ENCODE assay signal across 8 cellular contexts in genomic region chr12:110100315-110100970, GRCh38. TPM values are rescaled to one million over a fixed set of nuclear protein-coding genes. Genes with fewer than 3 reads are reported as not detected.
DNase-seq lines count a peak whose midpoint lies in the region; ATAC-seq and TF ChIP-seq lines count a peak whose summit lies in the region.

No MANE protein-coding gene starts in this region.

- no peak for TF ChIP-seq EP300 in gastroesophageal sphincter (IDR thresholded peaks at IDR 0.05)

- H3K4me3 ChIP-seq in gastroesophageal sphincter (no peak overlapping the region), parathyroid adenoma (ENCODE audit: low read depth, low read length) (no peak overlapping the region)

- H3K27me3 ChIP-seq in gastroesophageal sphincter (no peaks in the 10 kb centered on the region), parathyroid adenoma (ENCODE audit: control insufficient read depth, insufficient read depth, low read length) (no peaks in the 10 kb centered on the region)

- H3K9me3 ChIP-seq in gastroesophageal sphincter (no peaks in the 10 kb centered on the region), parathyroid adenoma (ENCODE audit: control insufficient read depth, low read length) (no peaks in the 10 kb centered on the region)

- H3K36me3 ChIP-seq in gastroesophageal sphincter: no peaks in the 10 kb centered on the region
- H3K36me3 ChIP-seq in parathyroid adenoma (ENCODE audit: control insufficient read depth, insufficient read depth, low read length): no peaks in the 10 kb centered on the region

- peaks cover 0 to 50% (median 4%) of the 10 kb centered on the region in 3 donors for H3K4me1 ChIP-seq in gastroesophageal sphincter
- H3K4me1 ChIP-seq in parathyroid adenoma: no peaks in the 10 kb centered on the region

- no peaks in the 10 kb centered on the region for H3K79me2 ChIP-seq in parathyroid adenoma

- no peak for TF ChIP-seq POLR2A in gastroesophageal sphincter (IDR thresholded peaks at IDR 0.05)

- peak; percentile 75 for DNase-seq in GM03348 (ENCODE audit: low spot score)
- DNase-seq in H4 (ENCODE audit: low spot score): peak; percentile 69
- peak; percentile 77 for DNase-seq in LoVo (ENCODE audit: low spot score)
- peak; percentile 94 for DNase-seq in SIG-M5 (lab: John Stamatoyannopoulos, UW)
- DNase-seq in activated gamma-delta T cell treated with anti-CD3 and anti-CD28 coated beads, Interleukin-2, amount 50 U/mL, for 16 hours (ENCODE audit: low read depth): peak; percentile 34
- peak; percentile 65 for DNase-seq in ureter (ENCODE audit: low spot score)

- H3K27ac ChIP-seq in gastroesophageal sphincter (peak overlapping the region in 3 of 4 donors; percentile 35 to 74 (median 72)), parathyroid adenoma (no peak overlapping the region)

- H2AFZ ChIP-seq in parathyroid adenoma: peak overlapping the region; percentile 52

- no peak overlapping the region for H3K9ac ChIP-seq in parathyroid adenoma

- no peak overlapping the region for H3K4me2 ChIP-seq in parathyroid adenoma (ENCODE audit: low read length)

- ATAC-seq in gastroesophageal sphincter: peak; percentile 59

- WGBS in gastroesophageal sphincter (ENCODE audit: low coverage in 1 of 2), 2 donors: 13 to 53% methylated on average over 4 to 8 of the region's 8 CpGs

- TF ChIP-seq CTCF in gastroesophageal sphincter (IDR thresholded peaks at IDR 0.05) (peak; percentile 85 to 98 (median 91)), parathyroid adenoma (IDR thresholded peaks at IDR 0.05) (peak; percentile 94)

RNA-seq across cellular contexts. Expression of gene IFT81, which starts 23.7 kb away (rescaled TPM):
- 11.0 and 16.5 TPM in 2 replicates for total RNA-seq in H4 (2014; rRNA removed; shearing (Covaris generic))
- total RNA-seq in gastroesophageal sphincter (10 to 100 TPM; 16.0 to 40.0 (median 20.7) TPM), ureter (21.9 TPM)

RNA-seq across cellular contexts. Expression of gene C12orf76, which starts 52.1 kb away (rescaled TPM):
- total RNA-seq in H4 (2014; rRNA removed; shearing (Covaris generic)): 14.4 and 20.7 TPM in 2 replicates
- 10 to 100 TPM in 3 of 4 donors, 1 to 10 TPM in 1; 9.4 to 21.5 (median 11.4) TPM for total RNA-seq in gastroesophageal sphincter
- total RNA-seq in ureter: 14.1 TPM

Comparison
In these comparisons a context has a peak if more than half of its experiments do, and no peak if none do; other contexts are left out.
1. DNase-seq: peak in every context shown above with its lines; median percentile 94 in SIG-M5; 77 in LoVo; 75 in GM03348; 69 in H4; 65 in ureter; 34 in activated gamma-delta T cell treated with anti-CD3 and anti-CD28 coated beads, Interleukin-2, amount 50 U/mL, for 16 hours.